11 cellular contexts compared by ENCODE assay signal in genomic region chr3:168952551-168952950, GRCh38.
DNase-seq lines count a peak whose midpoint lies in the region; ATAC-seq, FAIRE-seq and TF ChIP-seq lines count a peak whose summit lies in the region.
"Had no signal": no experiment of that assay in that cellular context is flagged by ENCODE, and none has a peak within 500 bp of the region (broad histone marks: within the 10 kb centered on the region; RNA-seq: fewer than 3 reads in every experiment).

No MANE protein-coding gene starts in this region.

- peaks cover 6% of the 10 kb centered on the region; the same call in 1 of the 2 replicates for H3K4me1 Mint-ChIP-seq in HFFc6 (ENCODE audit: low read depth)
- no peaks in the 10 kb centered on the region for H3K4me1 Mint-ChIP-seq in stimulated activated naive B cell treated with anti-CD40 and anti-IgM and Interleukin-4, amounts not matched to agents 10 μg/mL and 1 μg/mL and 100 μg/mL, for 72 hours

- FAIRE-seq in A204.1 (lab: Jason Lieb, UNC) = peak; percentile 35

- ATAC-seq in RWPE2 (ENCODE audit: low read depth) (no peak), GM18907 (IDR thresholded peaks at IDR 0.05; ENCODE audit: unreplicated experiment) (no peak), GM18505 (IDR thresholded peaks at IDR 0.05; ENCODE audit: unreplicated experiment) (no peak)
- no peak for ATAC-seq in stimulated activated naive B cell treated with anti-CD40 and anti-IgM and Interleukin-4, amounts not matched to agents 10 μg/mL and 1 μg/mL and 100 μg/mL, for 72 hours (replicated peaks)

- no peaks in the 10 kb centered on the region for H3K36me3 ChIP-seq in RWPE2 (ENCODE audit: low read depth)

- H3K9me3 ChIP-seq in RWPE2 (ENCODE audit: severe bottlenecking) = no peaks in the 10 kb centered on the region

- H3K4me1 ChIP-seq in RWPE2 (ENCODE audit: insufficient read depth, poor library complexity, severe bottlenecking) = peaks cover 15% of the 10 kb centered on the region

- no peak overlapping the region for H3K4me3 Mint-ChIP-seq in HFFc6
- H3K4me3 Mint-ChIP-seq in stimulated activated naive B cell treated with anti-CD40 and anti-IgM and Interleukin-4, amounts not matched to agents 10 μg/mL and 1 μg/mL and 100 μg/mL, for 72 hours = no peak overlapping the region

- H3K27ac Mint-ChIP-seq in HFFc6 = no peak overlapping the region
- no peak overlapping the region for H3K27ac Mint-ChIP-seq in stimulated activated naive B cell treated with anti-CD40 and anti-IgM and Interleukin-4, amounts not matched to agents 10 μg/mL and 1 μg/mL and 100 μg/mL, for 72 hours

- no peaks in the 10 kb centered on the region for H3K9me3 Mint-ChIP-seq in HFFc6
- H3K9me3 Mint-ChIP-seq in stimulated activated naive B cell treated with anti-CD40 and anti-IgM and Interleukin-4, amounts not matched to agents 10 μg/mL and 1 μg/mL and 100 μg/mL, for 72 hours = peaks cover 3 to 4% of the 10 kb centered on the region in 2 donors

- peaks cover 3% of the 10 kb centered on the region; the same call in 1 of the 2 replicates for H3K27me3 Mint-ChIP-seq in HFFc6 (ENCODE audit: insufficient read depth)
- no peaks in the 10 kb centered on the region for H3K27me3 Mint-ChIP-seq in stimulated activated naive B cell treated with anti-CD40 and anti-IgM and Interleukin-4, amounts not matched to agents 10 μg/mL and 1 μg/mL and 100 μg/mL, for 72 hours

- H3K27ac ChIP-seq in RWPE2 (ENCODE audit: poor library complexity, severe bottlenecking) = peak overlapping the region; percentile 32

- H3K36me3 Mint-ChIP-seq in HFFc6 (ENCODE audit: low read depth) = no peaks in the 10 kb centered on the region
- H3K36me3 Mint-ChIP-seq in stimulated activated naive B cell treated with anti-CD40 and anti-IgM and Interleukin-4, amounts not matched to agents 10 μg/mL and 1 μg/mL and 100 μg/mL, for 72 hours = no peaks in the 10 kb centered on the region

- no peaks in the 10 kb centered on the region for H3K27me3 ChIP-seq in RWPE2 (ENCODE audit: insufficient read depth, poor library complexity, severe bottlenecking)

- peak; percentile 64 for TF ChIP-seq CTCF in HFFc6 (IDR thresholded peaks at IDR 0.05)
- peak; percentile 36 for TF ChIP-seq CTCF in RWPE2 (IDR thresholded peaks at IDR 0.05; ENCODE audit: poor library complexity, severe bottlenecking)

- DNase-seq in HFFc6 (peak; percentile 3), RWPE2 (ENCODE audit: low spot score) (no peak), glomerular endothelial cell (ENCODE audit: extremely low read depth, low read depth, low spot score) (peak; percentile 20), NCI-H187 (lab: John Stamatoyannopoulos, UW) (no peak)
- DNase-seq in stimulated activated naive B cell treated with anti-CD40 and anti-IgM and Interleukin-4, amounts not matched to agents 10 μg/mL and 1 μg/mL and 100 μg/mL, for 72 hours = no peak
- DNase-seq: DMS153, glutamatergic neuron, NCI-H1930 had no signal

- H3K4me3 ChIP-seq in RWPE2 (ENCODE audit: severe bottlenecking) = no peak overlapping the region

- TF ChIP-seq POLR2A in GM18505 (IDR thresholded peaks at IDR 0.05; ENCODE audit: borderline replicate concordance, extremely low read depth, insufficient read depth, insufficient read length) = no peak

Comparison
In these comparisons a context has a peak if more than half of its experiments do, and no peak if none do; other contexts are left out.
1. DNase-seq: peak in HFFc6 (single experiment) and glomerular endothelial cell (single experiment); none in RWPE2 (single experiment), stimulated activated naive B cell treated with anti-CD40 and anti-IgM and Interleukin-4, amounts not matched to agents 10 μg/mL and 1 μg/mL and 100 μg/mL, for 72 hours (single experiment) and NCI-H187 (0 of 2).